In genomic region chr19:41238244-41238643, GRCh38 we compare ENCODE assay signal across 15 cellular contexts. TPM values are rescaled to one million over a fixed set of nuclear protein-coding genes. Genes with fewer than 3 reads are reported as not detected.
DNase-seq lines count a peak whose midpoint lies in the region; TF ChIP-seq lines count a peak whose summit lies in the region.
"Had no signal": no experiment of that assay in that cellular context is flagged by ENCODE, and none has a peak within 500 bp of the region (broad histone marks: within the 10 kb centered on the region; RNA-seq: fewer than 3 reads in every experiment).

No MANE protein-coding gene starts in this region.

- H3K4me3 Mint-ChIP-seq in chondrocyte (ENCODE audit: unreplicated experiment): no peak overlapping the region
- H3K4me3 Mint-ChIP-seq: CD4-positive, alpha-beta T cell had no signal

- H3K27me3 Mint-ChIP-seq in chondrocyte (ENCODE audit: low read depth): no peaks in the 10 kb centered on the region

- H4K20me1 ChIP-seq in BLaER1 treated with 17β-estradiol and CSF1 and Interleukin-3, amounts not matched to agents 10 nM and 100 nM: 0 out of 22 replicates have a peak, but pooled peaks cover 0 to 4% (median 0%) of the 10 kb centered on the region in 11 experiments

- peak overlapping the region in 7 of 11 experiments; percentile 4 to 30 (median 18); a peak in 5 of 22 replicates for H3K4me2 ChIP-seq in BLaER1 treated with 17β-estradiol and CSF1 and Interleukin-3, amounts not matched to agents 10 nM and 100 nM

- H3K27ac Mint-ChIP-seq in chondrocyte (ENCODE audit: unreplicated experiment): peak overlapping the region; percentile 12
- H3K27ac Mint-ChIP-seq: CD4-positive, alpha-beta T cell had no signal

- no peaks in the 10 kb centered on the region for H3K9me3 Mint-ChIP-seq in chondrocyte (ENCODE audit: low read depth)
- H3K9me3 Mint-ChIP-seq: CD4-positive, alpha-beta T cell had no signal

- peak overlapping the region; percentile 31 for H3K27ac ChIP-seq in AG04450 (ENCODE audit: low read depth, low read length)
- peak overlapping the region in 1 of 11 experiments; percentile 3; a peak in 1 of 22 replicates for H3K27ac ChIP-seq in BLaER1 treated with 17β-estradiol and CSF1 and Interleukin-3, amounts not matched to agents 10 nM and 100 nM
- H3K27ac ChIP-seq: HL-60 had no signal

- no peaks in the 10 kb centered on the region for H3K9me3 ChIP-seq in AG04450 (ENCODE audit: control insufficient read depth, insufficient read depth, low read length)
- H3K9me3 ChIP-seq in BLaER1 treated with 17β-estradiol and CSF1 and Interleukin-3, amounts not matched to agents 10 nM and 100 nM (replicated peaks in 1 of 11): no peaks in the 10 kb centered on the region

- peaks cover 19% of the 10 kb centered on the region for H3K36me3 Mint-ChIP-seq in chondrocyte (ENCODE audit: low read depth)

- H3K27me3 ChIP-seq in AG04450 (ENCODE audit: control insufficient read depth, insufficient read depth, low read length): no peaks in the 10 kb centered on the region
- no peaks in the 10 kb centered on the region for H3K27me3 ChIP-seq in BLaER1 treated with 17β-estradiol and CSF1 and Interleukin-3, amounts not matched to agents 10 nM and 100 nM

- H3K36me3 ChIP-seq in BLaER1 treated with 17β-estradiol and CSF1 and Interleukin-3, amounts not matched to agents 10 nM and 100 nM: no peaks in the 10 kb centered on the region

- H3K4me1 Mint-ChIP-seq in chondrocyte (ENCODE audit: low read depth): no peaks in the 10 kb centered on the region

- TF ChIP-seq CTCF in AG04450 (IDR thresholded peaks at IDR 0.05; ENCODE audit: low read depth, low read length): no peak
- no peak for TF ChIP-seq CTCF in chondrocyte (IDR thresholded peaks at IDR 0.05)

- CTCF ChIA-PET in AG04450 (lab: Charles Lee): no interaction called here

- DNase-seq in AG04450 (ENCODE audit: low read depth, low spot score) (no peak), chondrocyte (ENCODE audit: low spot score) (no peak), pons (ENCODE audit: low spot score) (peak; percentile 20), NCI-H446 (lab: John Stamatoyannopoulos, UW) (no peak), NCI-H2227 (lab: John Stamatoyannopoulos, UW; ENCODE audit: unreplicated experiment) (no peak)
- no peak for DNase-seq in activated CD4-positive, alpha-beta T cell treated with anti-CD3 and anti-CD28 coated beads, Interleukin-2, amount 50 U/mL, for 1 hour
- DNase-seq: Calu3; CD4-positive, alpha-beta T cell; DMS 273 treated with DMSO at 0.1 percent for 48 hours; DMS79; HCEC 1CT had no signal

- H3K9ac ChIP-seq in BLaER1 treated with 17β-estradiol and CSF1 and Interleukin-3, amounts not matched to agents 10 nM and 100 nM: no peak overlapping the region

- peaks cover 0 to 19% (median 12%) of the 10 kb centered on the region in 10 experiments; a peak in 15 of 20 replicates for H3K4me1 ChIP-seq in BLaER1 treated with 17β-estradiol and CSF1 and Interleukin-3, amounts not matched to agents 10 nM and 100 nM

- POLR2A ChIA-PET in AG04450 (lab: Yijun Ruan, JAX): interaction anchor here (0.6 to 1.6 kb wide), 2 partner anchors 12 to 13 kb away, joined by 3 to 7 read pairs; no protein-coding TSS in a partner anchor

- no peak overlapping the region for H3K4me3 ChIP-seq in AG04450 (ENCODE audit: low read depth, low read length)
- no peak overlapping the region for H3K4me3 ChIP-seq in BLaER1 treated with 17β-estradiol and CSF1 and Interleukin-3, amounts not matched to agents 10 nM and 100 nM
- H3K4me3 ChIP-seq: GM12878 had no signal

RNA-seq across cellular contexts. Expression of gene AXL, which starts 19.2 kb away (rescaled TPM):
- 210 and 212 TPM in 2 replicates for polyA plus RNA-seq in AG04450 (2011; rRNA removed)
- polyA minus RNA-seq in AG04450 (2011; rRNA and poly(A)+ RNA removed): 770 and 1,073 TPM in 2 replicates
- total RNA-seq in chondrocyte: 151 to 218 TPM (median 214 TPM) in 3 replicates

RNA-seq across cellular contexts. Expression of gene HNRNPUL1, which starts 25.9 kb away (rescaled TPM):
- 42.3 and 56.3 TPM in 2 replicates for polyA plus RNA-seq in AG04450 (2011; rRNA removed)
- 46.2 and 51.8 TPM in 2 replicates for polyA minus RNA-seq in AG04450 (2011; rRNA and poly(A)+ RNA removed)
- 158 to 195 TPM (median 161 TPM) in 3 replicates for total RNA-seq in chondrocyte

RNA-seq across cellular contexts. Expression of gene CYP2S1, which starts 45.2 kb away (rescaled TPM):
- 0.73 and 2.5 TPM in 2 replicates for polyA plus RNA-seq in AG04450 (2011; rRNA removed)
- polyA minus RNA-seq in AG04450 (2011; rRNA and poly(A)+ RNA removed): 1.3 TPM in 2 replicates
- not detected in 3 replicates for total RNA-seq in chondrocyte
- total RNA-seq: G401 had no signal
